15 cellular contexts compared by ENCODE assay signal in the genomic region with DNA sequence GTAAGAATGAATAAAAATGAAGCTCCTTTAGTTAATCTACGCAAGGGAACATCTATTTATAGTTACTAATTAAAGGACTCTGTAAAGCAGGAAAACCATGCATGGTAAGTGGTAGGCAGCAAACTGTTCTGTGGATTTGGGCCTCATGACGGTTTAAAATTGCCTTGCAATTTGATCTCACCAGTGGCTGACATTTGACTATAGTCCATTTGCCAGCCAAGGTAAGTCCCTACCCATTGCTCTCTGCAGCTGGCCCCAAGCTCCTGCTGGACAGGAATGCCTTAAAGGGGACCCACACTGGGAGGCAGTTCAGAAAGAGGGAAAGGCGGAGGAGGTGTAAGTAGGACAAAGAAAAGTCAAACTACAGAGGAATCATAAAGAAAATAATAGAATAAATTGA.
A peak's percentile ranks its signal among the peaks of the same experiment; 100 is the strongest.
DNase-seq lines count a peak whose midpoint lies in the region; ATAC-seq and TF ChIP-seq lines count a peak whose summit lies in the region.
"Had no signal": no experiment of that assay in that cellular context is flagged by ENCODE, and none has a peak within 500 bp of the region (broad histone marks: within the 10 kb centered on the region; RNA-seq: fewer than 3 reads in every experiment).

No MANE protein-coding gene starts in this region.

- H3K27me3 ChIP-seq in tibial artery (no peaks in the 10 kb centered on the region), prostate gland (replicated peaks; ENCODE audit: insufficient read depth) (no peaks in the 10 kb centered on the region)
- H3K27me3 ChIP-seq: esophagus muscularis mucosa, Peyer's patch, uterus had no signal

- H3K4me1 ChIP-seq in tibial artery (peaks cover 0 to 39% (median 16%) of the 10 kb centered on the region in 4 donors), prostate gland (replicated peaks) (no peaks in the 10 kb centered on the region)
- H3K4me1 ChIP-seq: Peyer's patch had no signal

- DNase-seq in activated naive CD4-positive, alpha-beta T cell (lab: John Stamatoyannopoulos, UW): no peak
- no peak for DNase-seq in central memory CD8-positive, alpha-beta T cell (ENCODE audit: low spot score in 2 of 2)
- DNase-seq in memory B cell (ENCODE audit: low spot score in 2 of 2) (no peak), tibial artery (no peak), NCI-H2227 treated with DMSO at 0.1 percent for 48 hours (lab: John Stamatoyannopoulos, UW) (no peak), prostate gland (ENCODE audit: low spot score) (no peak)
- DNase-seq: COR-L47, NCI-H146, uterus had no signal

- peak overlapping the region; percentile 89 for H3K27ac Mint-ChIP-seq in activated naive CD4-positive, alpha-beta T cell treated with anti-CD3 and anti-CD28 coated beads, Interleukin-2, amount 50 U/mL, for 24 hours
- peak overlapping the region; percentile 91 for H3K27ac Mint-ChIP-seq in central memory CD8-positive, alpha-beta T cell (ENCODE audit: low read depth)
- H3K27ac Mint-ChIP-seq in memory B cell: peak overlapping the region; percentile 5
- H3K27ac Mint-ChIP-seq: activated T-helper 2 cell treated with anti-CD3 and anti-CD28 coated beads, Interferon-gamma antibody, Interleukin-2, Interleukin-4, amounts not matched to agents 10 μg/mL and 5 μg/mL and 100 μg/mL, durations not matched to agents 14 hours and 24 hours and 36 hours had no signal

- no peak for TF ChIP-seq POLR2A in prostate gland (IDR thresholded peaks at IDR 0.05)

- H3K27ac ChIP-seq in tibial artery (peak overlapping the region; percentile 79 to 86), prostate gland (no peak overlapping the region)
- H3K27ac ChIP-seq: esophagus muscularis mucosa, Peyer's patch, uterus had no signal

- 84% methylated on average over 3 of the region's 3 CpGs for WGBS in prostate gland

- intact Hi-C loops in tibial artery (cut with DNase I; ENCODE audit: low total_unique reads) (no loop called here), prostate gland (cut with DNase I) (no loop called here)

- H3K4me1 Mint-ChIP-seq in activated naive CD4-positive, alpha-beta T cell treated with anti-CD3 and anti-CD28 coated beads, Interleukin-2, amount 50 U/mL, for 24 hours: peaks cover 45% of the 10 kb centered on the region
- H3K4me1 Mint-ChIP-seq in central memory CD8-positive, alpha-beta T cell: peaks cover 54% of the 10 kb centered on the region
- peaks cover 4% of the 10 kb centered on the region for H3K4me1 Mint-ChIP-seq in memory B cell

- no peaks in the 10 kb centered on the region for H3K9me3 Mint-ChIP-seq in activated naive CD4-positive, alpha-beta T cell treated with anti-CD3 and anti-CD28 coated beads, Interleukin-2, amount 50 U/mL, for 24 hours
- H3K9me3 Mint-ChIP-seq in central memory CD8-positive, alpha-beta T cell: no peaks in the 10 kb centered on the region
- H3K9me3 Mint-ChIP-seq in memory B cell: no peaks in the 10 kb centered on the region

- H3K36me3 Mint-ChIP-seq in activated naive CD4-positive, alpha-beta T cell treated with anti-CD3 and anti-CD28 coated beads, Interleukin-2, amount 50 U/mL, for 24 hours: peaks cover 32% of the 10 kb centered on the region
- H3K36me3 Mint-ChIP-seq in central memory CD8-positive, alpha-beta T cell (ENCODE audit: insufficient read depth): peaks cover 32% of the 10 kb centered on the region
- H3K36me3 Mint-ChIP-seq in memory B cell: peaks cover 48% of the 10 kb centered on the region

- no peak overlapping the region for H3K4me3 Mint-ChIP-seq in activated naive CD4-positive, alpha-beta T cell treated with anti-CD3 and anti-CD28 coated beads, Interleukin-2, amount 50 U/mL, for 24 hours
- peak overlapping the region; percentile 50 for H3K4me3 Mint-ChIP-seq in central memory CD8-positive, alpha-beta T cell
- H3K4me3 Mint-ChIP-seq in memory B cell: no peak overlapping the region

- H3K4me3 ChIP-seq in tibial artery (no peak overlapping the region), prostate gland (no peak overlapping the region)
- H3K4me3 ChIP-seq: esophagus muscularis mucosa, Peyer's patch, uterus had no signal

- no peaks in the 10 kb centered on the region for H3K27me3 Mint-ChIP-seq in activated naive CD4-positive, alpha-beta T cell treated with anti-CD3 and anti-CD28 coated beads, Interleukin-2, amount 50 U/mL, for 24 hours
- no peaks in the 10 kb centered on the region for H3K27me3 Mint-ChIP-seq in central memory CD8-positive, alpha-beta T cell
- no peaks in the 10 kb centered on the region for H3K27me3 Mint-ChIP-seq in memory B cell

- H3K36me3 ChIP-seq in tibial artery (no peaks in the 10 kb centered on the region), prostate gland (no peaks in the 10 kb centered on the region)
- H3K36me3 ChIP-seq: uterus had no signal

- no peaks in the 10 kb centered on the region for H3K9me3 ChIP-seq in tibial artery
- H3K9me3 ChIP-seq in prostate gland: no peaks in the 10 kb centered on the region
- H3K9me3 ChIP-seq: esophagus muscularis mucosa, Peyer's patch, uterus had no signal

- ATAC-seq in central memory CD8-positive, alpha-beta T cell (replicated peaks; ENCODE audit: extremely low read depth, poor library complexity, severe bottlenecking): no peak
- ATAC-seq in memory B cell (ENCODE audit: low read depth) (no peak), GM21737 (IDR thresholded peaks at IDR 0.05; ENCODE audit: unreplicated experiment) (no peak)
- ATAC-seq: SK-N-SH treated with all-trans-retinoic acid at 6 μM for 48 hours had no signal

- no peak for TF ChIP-seq CTCF in tibial artery (IDR thresholded peaks at IDR 0.05)
- TF ChIP-seq CTCF in prostate gland (IDR thresholded peaks at IDR 0.05): no peak

Comparison
In these comparisons a context has a peak if more than half of its experiments do, and no peak if none do; other contexts are left out.
1. H3K27ac Mint-ChIP-seq: peak in every context shown above with its lines; median percentile 91 in central memory CD8-positive, alpha-beta T cell; 89 in activated naive CD4-positive, alpha-beta T cell treated with anti-CD3 and anti-CD28 coated beads, Interleukin-2, amount 50 U/mL, for 24 hours; 5 in memory B cell.
2. H3K27ac ChIP-seq: peak in tibial artery (2 of 2); none in prostate gland (0 of 2).